In genomic region chr9:120383611-120383998, GRCh38 we compare ENCODE assay signal across 17 cellular contexts.
DNase-seq lines count a peak whose midpoint lies in the region; ATAC-seq and TF ChIP-seq lines count a peak whose summit lies in the region.
"Had no signal": no experiment of that assay in that cellular context is flagged by ENCODE, and none has a peak within 500 bp of the region (broad histone marks: within the 10 kb centered on the region; RNA-seq: fewer than 3 reads in every experiment).

No MANE protein-coding gene starts in this region.

- TF ChIP-seq POLR2A in thyroid gland (IDR thresholded peaks at IDR 0.05) = no peak

- 85% methylated on average over 10 of the region's 10 CpGs for WGBS in liver
- WGBS in thyroid gland, 2 donors = 66 to 74% methylated on average over 9 of the region's 10 CpGs

- H3K27ac ChIP-seq in liver (ENCODE audit: low read depth in 1 of 2, low read length in 2 of 2) (peak overlapping the region; percentile 87 to 89), thyroid gland (no peak overlapping the region)
- H3K27ac ChIP-seq: cardiac muscle cell, skin epidermis had no signal

- H3K9me3 ChIP-seq in liver (ENCODE audit: control insufficient read depth in 4 of 4, low read length in 3 of 4) (peaks cover 0 to 4% (median under 1%) of the 10 kb centered on the region in 4 donors), thyroid gland (no peaks in the 10 kb centered on the region)

- ATAC-seq in GM19328 (IDR thresholded peaks at IDR 0.05; ENCODE audit: unreplicated experiment) (no peak), HG03354 (IDR thresholded peaks at IDR 0.05; ENCODE audit: poor library complexity, severe bottlenecking, unreplicated experiment) (no peak), GM21825 (IDR thresholded peaks at IDR 0.05; ENCODE audit: unreplicated experiment) (no peak)
- ATAC-seq: CD8-positive, alpha-beta T cell had no signal

- H3K36me3 ChIP-seq in liver (ENCODE audit: control insufficient read depth in 4 of 4, insufficient read depth in 3 of 4, low read depth in 1 of 4, low read length in 3 of 4) (no peaks in the 10 kb centered on the region), thyroid gland (no peaks in the 10 kb centered on the region)
- H3K36me3 ChIP-seq: cardiac muscle cell had no signal

- TF ChIP-seq CTCF in liver (IDR thresholded peaks at IDR 0.05; ENCODE audit: low read depth, low read length, missing input control) (no peak), thyroid gland (IDR thresholded peaks at IDR 0.05) (no peak)

- H3K9ac ChIP-seq in liver (ENCODE audit: low read depth in 1 of 2, low read length in 2 of 2) = no peak overlapping the region

- peak; percentile 26 for DNase-seq in NCI-H2227 treated with DMSO at 0.1 percent for 48 hours (lab: John Stamatoyannopoulos, UW)
- no peak for DNase-seq in NCI-H2227 (lab: John Stamatoyannopoulos, UW; ENCODE audit: unreplicated experiment)
- peak; percentile 34 for DNase-seq in NCI-H1105 (lab: John Stamatoyannopoulos, UW)
- peak; percentile 27 to 41 for DNase-seq in thyroid gland
- DNase-seq: ACHN; activated CD4-positive, alpha-beta T cell treated with anti-CD3 and anti-CD28 coated beads, Interleukin-2, amount 50 U/mL, for 1 hour; activated CD8-positive, alpha-beta memory T cell treated with anti-CD3 and anti-CD28 coated beads, Interleukin-2, amount 50 U/mL, for 48 hours; activated effector memory CD4-positive, alpha-beta T cell treated with anti-CD3 and anti-CD28 coated beads, Interleukin-2, amount 50 U/mL, for 16 hours; CD8-positive, alpha-beta T cell; NCI-H526 treated with DMSO at 0.1 percent for 48 hours; stimulated activated CD4-positive, alpha-beta T cell treated with anti-CD3 and anti-CD28 coated beads, Interleukin-2, amount 100 ng/mL, for 48 hours had no signal

- TF ChIP-seq RAD21 in liver (IDR thresholded peaks at IDR 0.05) = no peak

- H3K4me3 ChIP-seq in liver (ENCODE audit: low read depth in 1 of 3, low read length in 3 of 3) (no peak overlapping the region), thyroid gland (replicated peaks in 1 of 3) (no peak overlapping the region)
- H3K4me3 ChIP-seq: cardiac muscle cell, skin epidermis had no signal

- intact Hi-C loops in thyroid gland (cut with DNase I) = no loop called here

- H3K4me1 ChIP-seq in liver (ENCODE audit: control insufficient read depth in 4 of 4, insufficient read depth in 4 of 4, low read length in 3 of 4) (peaks cover 16 to 51% (median 43%) of the 10 kb centered on the region in 4 donors), thyroid gland (peaks cover 11% of the 10 kb centered on the region in 2 donors)

- H3K27me3 ChIP-seq in liver (ENCODE audit: control insufficient read depth in 4 of 4, insufficient read depth in 4 of 4, low read length in 3 of 4) (no peaks in the 10 kb centered on the region), thyroid gland (no peaks in the 10 kb centered on the region)
- H3K27me3 ChIP-seq: cardiac muscle cell had no signal

TF ChIP-seq in liver, 16 proteins besides CTCF, POLR2A, EP300 and RAD21:
- no peak for TF ChIP-seq TAF1 (conservative IDR thresholded peaks at IDR 0.05)
- TF ChIP-seq NR2F2 (IDR thresholded peaks at IDR 0.05) = no peak
- TF ChIP-seq EGR1 (IDR thresholded peaks at IDR 0.05; ENCODE audit: low read depth in 2 of 2) = no peak

Comparison
In these comparisons a context has a peak if more than half of its experiments do, and no peak if none do; other contexts are left out.
1. H3K27ac ChIP-seq: peak in liver (2 of 2); none in thyroid gland (0 of 3).